1 cellular context compared by ENCODE assay signal in the genomic region with DNA sequence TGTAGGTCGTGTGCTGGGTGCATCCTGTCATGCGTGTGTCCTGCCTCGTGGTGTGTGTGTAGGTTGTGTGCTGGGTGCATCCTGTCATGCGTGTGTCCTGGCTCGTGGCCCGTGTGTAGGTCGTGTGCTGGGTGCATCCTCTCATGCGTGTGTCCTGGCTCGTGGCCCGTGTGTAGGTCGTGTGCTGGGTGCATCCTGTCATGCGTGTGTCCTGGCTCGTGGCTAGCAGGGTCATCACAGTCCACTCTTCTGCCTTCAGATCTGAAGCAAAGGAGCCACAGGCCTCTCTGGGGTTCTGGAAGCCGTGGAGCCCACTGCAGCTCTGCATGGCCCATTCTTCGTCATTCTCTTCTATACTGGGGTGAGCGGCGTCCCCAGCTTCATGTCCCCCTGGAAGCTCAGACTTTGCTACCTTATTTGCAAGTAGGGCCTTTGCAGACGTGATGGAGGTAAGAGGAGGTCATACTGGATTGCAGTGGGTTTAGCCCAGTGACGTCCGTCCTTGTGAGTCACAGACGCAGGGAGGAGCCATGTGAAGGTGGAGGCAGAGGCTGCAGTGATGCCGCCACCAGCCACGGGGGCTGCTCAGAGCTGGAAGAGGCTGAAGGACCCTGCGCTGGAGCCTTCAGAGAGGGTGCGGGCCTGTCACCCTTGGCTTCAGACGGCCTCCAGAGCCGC.
A peak's percentile ranks its signal among the peaks of the same experiment; 100 is the strongest.
TF ChIP-seq lines count a peak whose summit lies in the region.
"Not testable (repeated sequence)": the region's sequence is repeated elsewhere in the genome, so short reads cannot be mapped to it uniquely, and the experiment has no call there.

No MANE protein-coding gene starts in this region.

TF ChIP-seq in HepG2, 621 proteins besides CTCF, POLR2A, EP300 and RAD21:
- 0 out of 2 replicates have a peak, but pooled peaks have one; percentile 9 for TF ChIP-seq ZNF788 (CRISPR knock-in tag; IDR thresholded peaks at IDR 0.05; ENCODE audit: borderline replicate concordance)
- TF ChIP-seq CREB1 (IDR thresholded peaks at IDR 0.05) = peak; percentile 49
- TF ChIP-seq CREB1 (CRISPR knock-in tag; IDR thresholded peaks at IDR 0.05) = not testable (repeated sequence)
- TF ChIP-seq PHF20 (CRISPR knock-in tag; IDR thresholded peaks at IDR 0.05) = 0 out of 2 replicates have a peak, but pooled peaks have one; percentile 17
